ENCODE assay signal across 22 cellular contexts in the genomic region with DNA sequence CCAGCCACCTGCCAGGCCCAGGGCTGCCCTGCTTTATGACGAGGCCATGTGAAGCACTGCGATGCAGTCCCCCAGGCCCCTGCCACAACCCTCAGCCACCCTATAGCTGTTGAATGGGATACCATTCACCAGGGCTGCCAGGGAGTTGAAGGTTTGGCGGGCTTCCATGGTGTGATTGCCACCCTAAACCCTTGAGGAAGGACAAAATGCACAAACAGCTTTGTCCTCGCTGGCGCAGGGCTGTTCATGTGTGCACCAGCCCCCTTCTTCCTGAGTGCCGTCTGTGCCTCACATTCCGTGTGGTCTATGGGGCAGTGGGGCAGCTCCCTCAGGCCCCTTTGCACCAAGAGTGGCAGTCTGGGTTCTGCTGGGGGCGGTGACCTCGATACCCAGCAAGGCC.
"Had no signal": no experiment of that assay in that cellular context is flagged by ENCODE, and none has a peak within 500 bp of the region (broad histone marks: within the 10 kb centered on the region; RNA-seq: fewer than 3 reads in every experiment).

No MANE protein-coding gene starts in this region.

- H3K9me3 ChIP-seq: esophagus muscularis mucosa, lower lobe of right lung, neutrophil, sigmoid colon, spleen, testis, tibial artery, upper lobe of left lung had no signal

- ATAC-seq: foreskin keratinocyte; lower lobe of right lung; natural killer cell; stimulated activated memory B cell treated with anti-CD40 and anti-IgM and Interleukin-4, amounts not matched to agents 10 μg/mL and 1 μg/mL and 100 μg/mL, for 72 hours; stimulated activated naive CD8-positive, alpha-beta T cell treated with anti-CD3 and anti-CD28 coated beads, Interleukin-15, Interleukin-2, amounts not matched to agents 100 U/mL and 50 U/mL, for 24 hours had no signal

- H3K4me1 ChIP-seq: foreskin keratinocyte, lower lobe of right lung, parathyroid adenoma had no signal

- H3K27ac ChIP-seq: esophagus muscularis mucosa, foreskin keratinocyte, lower lobe of right lung, neutrophil, parathyroid adenoma, sigmoid colon, spleen, testis, tibial artery, upper lobe of left lung had no signal

- DNase-seq: central memory CD4-positive, alpha-beta T cell; effector memory CD4-positive, alpha-beta T cell; foreskin keratinocyte; glutamatergic neuron; hypothalamus; immature natural killer cell; islet precursor cell; kidney glomerular epithelial cell; lower lobe of right lung; natural killer cell; sigmoid colon; spleen; stimulated activated CD4-positive, alpha-beta T cell treated with anti-CD3 and anti-CD28 coated beads, Interleukin-4, amount 100 ng/mL, for 4 hours; stimulated activated naive CD8-positive, alpha-beta T cell treated with anti-CD3 and anti-CD28 coated beads, Interleukin-15, Interleukin-2, amounts not matched to agents 100 U/mL and 50 U/mL, for 24 hours; substantia nigra; testis; tibial artery; upper lobe of left lung had no signal

- H3K4me3 ChIP-seq: esophagus muscularis mucosa, lower lobe of right lung, sigmoid colon, spleen, testis, tibial artery, upper lobe of left lung had no signal

- H3K27me3 ChIP-seq: esophagus muscularis mucosa, foreskin keratinocyte, neutrophil, sigmoid colon, spleen, testis, tibial artery, upper lobe of left lung had no signal
